ENCODE assay signal across 14 cellular contexts in the genomic region with DNA sequence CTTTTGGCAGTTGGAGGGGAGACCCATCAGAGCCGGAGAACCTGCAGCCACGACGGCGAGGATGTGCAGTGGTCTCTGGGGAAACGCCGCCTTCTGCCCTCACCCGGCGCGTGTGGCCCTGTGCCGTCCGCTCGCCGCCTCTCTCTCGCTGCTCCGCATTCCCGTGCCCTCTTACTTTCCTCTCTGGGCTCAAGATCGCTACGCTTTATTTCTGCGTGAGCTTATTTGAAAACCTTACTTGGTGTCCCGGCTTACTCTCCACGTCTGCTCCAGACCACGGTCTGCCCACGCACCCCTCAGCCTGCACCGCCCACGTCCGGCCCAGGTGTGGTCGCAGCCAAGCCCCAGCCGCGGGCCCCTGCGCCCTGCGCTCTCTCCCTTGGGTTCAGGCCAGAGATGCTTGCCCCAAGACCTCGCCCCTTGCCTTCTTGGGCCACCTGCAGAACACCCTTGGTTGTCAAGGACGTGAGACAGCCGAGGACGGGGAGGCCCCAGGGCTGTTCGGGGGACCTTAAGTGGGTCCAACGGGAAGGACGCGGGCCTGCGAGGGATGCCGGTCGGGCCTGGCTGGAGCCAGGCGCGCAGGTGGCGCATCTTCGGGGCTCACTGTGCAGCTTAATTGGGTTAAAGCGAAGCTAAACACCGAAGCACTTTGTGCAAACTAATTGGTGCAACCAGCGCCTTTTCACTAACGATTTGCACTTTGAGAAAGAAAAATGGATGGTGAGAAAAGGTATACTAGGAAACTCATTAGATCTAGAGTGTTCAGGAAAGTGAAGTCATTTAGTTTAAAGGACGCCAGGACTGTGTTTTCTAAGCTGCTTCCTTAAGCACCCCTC. TPM values are rescaled to one million over a fixed set of nuclear protein-coding genes. Genes with fewer than 3 reads are reported as not detected.
DNase-seq lines count a peak whose midpoint lies in the region; ATAC-seq and TF ChIP-seq lines count a peak whose summit lies in the region.
"Had no signal": no experiment of that assay in that cellular context is flagged by ENCODE, and none has a peak within 500 bp of the region (broad histone marks: within the 10 kb centered on the region; RNA-seq: fewer than 3 reads in every experiment).

No MANE protein-coding gene starts in this region.

- POLR2A ChIA-PET in activated CD4-positive, alpha-beta T cell treated with anti-CD3 and anti-CD28 coated beads, Interleukin-2, amount 10 ng/mL, durations not matched to agents 7 days and 5 days (lab: Charles Lee) = no interaction called here
- POLR2A ChIA-PET in WTC11 (lab: Charles Lee) = no interaction called here

- peaks cover 28% of the 10 kb centered on the region for H3K4me1 Mint-ChIP-seq in activated CD4-positive, alpha-beta T cell treated with anti-CD3 and anti-CD28 coated beads, Interleukin-2, amount 10 ng/mL, durations not matched to agents 7 days and 5 days
- peaks cover 51% of the 10 kb centered on the region for H3K4me1 Mint-ChIP-seq in WTC11

- TF ChIP-seq CTCF in WTC11 (IDR thresholded peaks at IDR 0.05) = no peak

- peaks cover 4% of the 10 kb centered on the region for H3K36me3 Mint-ChIP-seq in activated CD4-positive, alpha-beta T cell treated with anti-CD3 and anti-CD28 coated beads, Interleukin-2, amount 10 ng/mL, durations not matched to agents 7 days and 5 days (ENCODE audit: low read depth)
- H3K36me3 Mint-ChIP-seq in WTC11 = no peaks in the 10 kb centered on the region

- peak overlapping the region; percentile 50 for H3K4me3 ChIP-seq in iPS-18c (ENCODE audit: insufficient read depth, low read depth, low read length)
- peak overlapping the region; percentile 36 for H3K4me3 ChIP-seq in skeletal muscle cell (ENCODE audit: low read depth, low read length)
- H3K4me3 ChIP-seq: A549 had no signal

- no peak for DNase-seq in activated CD4-positive, alpha-beta T cell treated with anti-CD3 and anti-CD28 coated beads, Interleukin-2, amount 10 ng/mL, durations not matched to agents 7 days and 5 days
- DNase-seq in activated CD4-positive, alpha-beta T cell treated with anti-CD3 and anti-CD28 coated beads, Interleukin-2, amount 50 U/mL, for 48 hours = no peak
- DNase-seq in WTC11 (ENCODE audit: low spot score) (peak; percentile 52), skeletal muscle cell (ENCODE audit: low read depth) (no peak), NCI-H446 treated with DMSO at 0.1 percent for 48 hours (lab: John Stamatoyannopoulos, UW) (no peak), SKM-1 (lab: John Stamatoyannopoulos, UW; ENCODE audit: unreplicated experiment) (no peak), UCSD-AML1 (lab: John Stamatoyannopoulos, UW; ENCODE audit: unreplicated experiment) (no peak)
- DNase-seq: activated T-cell treated with anti-CD3 and anti-CD28 coated beads, Interleukin-2, amount 50 U/mL, for 4 hours; central memory CD4-positive, alpha-beta T cell; GDM1; NCI-H2171; small intestine had no signal

- no peak overlapping the region for H3K4me3 Mint-ChIP-seq in activated CD4-positive, alpha-beta T cell treated with anti-CD3 and anti-CD28 coated beads, Interleukin-2, amount 10 ng/mL, durations not matched to agents 7 days and 5 days
- H3K4me3 Mint-ChIP-seq in WTC11 = peak overlapping the region; percentile 73
- H3K4me3 Mint-ChIP-seq: activated T-cell treated with anti-CD3 and anti-CD28 coated beads, Interleukin-2, amount 50 U/mL, for 4 hours had no signal

- peak; percentile 51 for ATAC-seq in WTC11
- ATAC-seq: A549; activated T-cell treated with anti-CD3 and anti-CD28 coated beads, Interleukin-2, amount 50 U/mL, for 4 hours had no signal

- peaks cover 62% of the 10 kb centered on the region for H3K27me3 Mint-ChIP-seq in activated CD4-positive, alpha-beta T cell treated with anti-CD3 and anti-CD28 coated beads, Interleukin-2, amount 10 ng/mL, durations not matched to agents 7 days and 5 days
- peaks cover 64% of the 10 kb centered on the region for H3K27me3 Mint-ChIP-seq in WTC11 (ENCODE audit: low read depth)

- no peaks in the 10 kb centered on the region for H3K9me3 Mint-ChIP-seq in activated CD4-positive, alpha-beta T cell treated with anti-CD3 and anti-CD28 coated beads, Interleukin-2, amount 10 ng/mL, durations not matched to agents 7 days and 5 days
- no peaks in the 10 kb centered on the region for H3K9me3 Mint-ChIP-seq in WTC11

- CTCF ChIA-PET in activated CD4-positive, alpha-beta T cell treated with anti-CD3 and anti-CD28 coated beads, Interleukin-2, amount 10 ng/mL, durations not matched to agents 7 days and 5 days (lab: Charles Lee) = no interaction called here
- CTCF ChIA-PET in WTC11 (lab: Charles Lee) = no interaction called here

- no peaks in the 10 kb centered on the region for H3K9me3 ChIP-seq in iPS-18c (ENCODE audit: control insufficient read depth, insufficient read depth, low read length)
- H3K9me3 ChIP-seq: A549 had no signal

- H3K27ac Mint-ChIP-seq in activated CD4-positive, alpha-beta T cell treated with anti-CD3 and anti-CD28 coated beads, Interleukin-2, amount 10 ng/mL, durations not matched to agents 7 days and 5 days = peak overlapping the region; percentile 36
- no peak overlapping the region for H3K27ac Mint-ChIP-seq in WTC11

TF ChIP-seq in WTC11, 78 proteins besides CTCF, POLR2A, EP300 and RAD21:
- TF ChIP-seq MYBL2 (CRISPR knock-in tag; IDR thresholded peaks at IDR 0.05) = no peak
- TF ChIP-seq, protein P1, sequence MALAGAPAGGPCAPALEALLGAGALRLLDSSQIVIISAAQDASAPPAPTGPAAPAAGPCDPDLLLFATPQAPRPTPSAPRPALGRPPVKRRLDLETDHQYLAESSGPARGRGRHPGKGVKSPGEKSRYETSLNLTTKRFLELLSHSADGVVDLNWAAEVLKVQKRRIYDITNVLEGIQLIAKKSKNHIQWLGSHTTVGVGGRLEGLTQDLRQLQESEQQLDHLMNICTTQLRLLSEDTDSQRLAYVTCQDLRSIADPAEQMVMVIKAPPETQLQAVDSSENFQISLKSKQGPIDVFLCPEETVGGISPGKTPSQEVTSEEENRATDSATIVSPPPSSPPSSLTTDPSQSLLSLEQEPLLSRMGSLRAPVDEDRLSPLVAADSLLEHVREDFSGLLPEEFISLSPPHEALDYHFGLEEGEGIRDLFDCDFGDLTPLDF (CRISPR knock-in tag; IDR thresholded peaks at IDR 0.05) = no peak
- peak; percentile 79; the same call in 1 of the 2 replicates for TF ChIP-seq KAT7 (CRISPR knock-in tag; IDR thresholded peaks at IDR 0.05; ENCODE audit: borderline replicate concordance)
- TF ChIP-seq PRRX2 (CRISPR knock-in tag; IDR thresholded peaks at IDR 0.05) = no peak

RNA-seq across cellular contexts. Expression of a gene that starts 2.1 kb away (rescaled TPM):
- not detected for total RNA-seq in activated CD4-positive, alpha-beta T cell treated with anti-CD3 and anti-CD28 coated beads, Interleukin-2, amount 10 ng/mL, durations not matched to agents 7 days and 5 days
- 0.07 to 0.30 TPM (median 0.15 TPM) in 3 replicates for total RNA-seq in WTC11 (2021)
- total RNA-seq: activated T-cell treated with anti-CD3 and anti-CD28 coated beads, Interleukin-2, amount 50 U/mL, for 4 hours had no signal
